1 cellular context compared by ENCODE assay signal in genomic region chr15:76431936-76432335, GRCh38.
TF ChIP-seq lines count a peak whose summit lies in the region.

No MANE protein-coding gene starts in this region.

TF ChIP-seq in GM23338, 12 proteins besides CTCF, POLR2A, EP300 and RAD21 (continued from another document):
- TF ChIP-seq ZNF462 (CRISPR knock-in tag; IDR thresholded peaks at IDR 0.05): no peak
- no peak for TF ChIP-seq ZNF331 (CRISPR knock-in tag; IDR thresholded peaks at IDR 0.05; ENCODE audit: low read depth)
